11 cellular contexts compared by ENCODE assay signal in genomic region chr4:156946508-156947197, GRCh38. TPM values are rescaled to one million over a fixed set of nuclear protein-coding genes. Genes with fewer than 3 reads are reported as not detected.
A peak's percentile ranks its signal among the peaks of the same experiment; 100 is the strongest.
DNase-seq lines count a peak whose midpoint lies in the region; ATAC-seq and TF ChIP-seq lines count a peak whose summit lies in the region.
"Had no signal": no experiment of that assay in that cellular context is flagged by ENCODE, and none has a peak within 500 bp of the region (broad histone marks: within the 10 kb centered on the region; RNA-seq: fewer than 3 reads in every experiment).

No MANE protein-coding gene starts in this region.

- H3K9me3 Mint-ChIP-seq in stimulated activated memory B cell treated with anti-CD40 and anti-IgM and Interleukin-4, amounts not matched to agents 10 μg/mL and 1 μg/mL and 100 μg/mL, for 72 hours, result peaks cover 4% of the 10 kb centered on the region
- no peaks in the 10 kb centered on the region for H3K9me3 Mint-ChIP-seq in activated naive CD4-positive, alpha-beta T cell treated with anti-CD3 and anti-CD28 coated beads, Interleukin-2, amount 10 ng/mL, durations not matched to agents 7 days and 5 days
- H3K9me3 Mint-ChIP-seq: activated naive CD4-positive, alpha-beta T cell treated with anti-CD3 and anti-CD28 coated beads, Interleukin-2, amount 50 U/mL, for 24 hours had no signal

- H3K4me2 ChIP-seq in SK-N-SH, result peak overlapping the region; percentile 70

- no peaks in the 10 kb centered on the region for H3K27me3 Mint-ChIP-seq in stimulated activated memory B cell treated with anti-CD40 and anti-IgM and Interleukin-4, amounts not matched to agents 10 μg/mL and 1 μg/mL and 100 μg/mL, for 72 hours
- H3K27me3 Mint-ChIP-seq in activated naive CD4-positive, alpha-beta T cell treated with anti-CD3 and anti-CD28 coated beads, Interleukin-2, amount 10 ng/mL, durations not matched to agents 7 days and 5 days, result no peaks in the 10 kb centered on the region
- H3K27me3 Mint-ChIP-seq: activated naive CD4-positive, alpha-beta T cell treated with anti-CD3 and anti-CD28 coated beads, Interleukin-2, amount 50 U/mL, for 24 hours had no signal

- peak; percentile 58 for DNase-seq in H4 (ENCODE audit: low spot score)
- no peak for DNase-seq in SK-N-SH
- DNase-seq in Right ventricle myocardium superior, result no peak
- DNase-seq in Ammon's horn (ENCODE audit: low spot score), result no peak
- no peak for DNase-seq in globus pallidus (ENCODE audit: low spot score)
- DNase-seq in activated naive CD4-positive, alpha-beta T cell treated with anti-CD3 and anti-CD28 coated beads, Interleukin-2, amount 10 ng/mL, durations not matched to agents 7 days and 5 days, result no peak
- DNase-seq: NCI-H524, right lobe of liver had no signal

- no peaks in the 10 kb centered on the region for H3K36me3 Mint-ChIP-seq in stimulated activated memory B cell treated with anti-CD40 and anti-IgM and Interleukin-4, amounts not matched to agents 10 μg/mL and 1 μg/mL and 100 μg/mL, for 72 hours
- no peaks in the 10 kb centered on the region for H3K36me3 Mint-ChIP-seq in activated naive CD4-positive, alpha-beta T cell treated with anti-CD3 and anti-CD28 coated beads, Interleukin-2, amount 10 ng/mL, durations not matched to agents 7 days and 5 days
- H3K36me3 Mint-ChIP-seq: activated naive CD4-positive, alpha-beta T cell treated with anti-CD3 and anti-CD28 coated beads, Interleukin-2, amount 50 U/mL, for 24 hours had no signal

- intact Hi-C loops in Right ventricle myocardium superior (cut with DNase I), result no loop called here

- no peaks in the 10 kb centered on the region for H3K36me3 ChIP-seq in SK-N-SH (replicated peaks in 1 of 2; ENCODE audit: control insufficient read depth in 1 of 2, insufficient read depth in 2 of 2, low read length in 1 of 2)
- H3K36me3 ChIP-seq: right lobe of liver had no signal

- WGBS in SK-N-SH (ENCODE audit: low lambda C conversion rate), result 6% methylated on average over 5 of the region's 5 CpGs

- H3K4me3 Mint-ChIP-seq in stimulated activated memory B cell treated with anti-CD40 and anti-IgM and Interleukin-4, amounts not matched to agents 10 μg/mL and 1 μg/mL and 100 μg/mL, for 72 hours, result no peak overlapping the region
- no peak overlapping the region for H3K4me3 Mint-ChIP-seq in activated naive CD4-positive, alpha-beta T cell treated with anti-CD3 and anti-CD28 coated beads, Interleukin-2, amount 10 ng/mL, durations not matched to agents 7 days and 5 days
- H3K4me3 Mint-ChIP-seq: activated naive CD4-positive, alpha-beta T cell treated with anti-CD3 and anti-CD28 coated beads, Interleukin-2, amount 50 U/mL, for 24 hours had no signal

- ATAC-seq in Right ventricle myocardium superior (ENCODE audit: poor library complexity), result peak; percentile 75
- peak; percentile 20 for ATAC-seq in stimulated activated memory B cell treated with anti-CD40 and anti-IgM and Interleukin-4, amounts not matched to agents 10 μg/mL and 1 μg/mL and 100 μg/mL, for 72 hours
- ATAC-seq in HG03521 (IDR thresholded peaks at IDR 0.05; ENCODE audit: unreplicated experiment), result no peak

- no peaks in the 10 kb centered on the region for H3K27me3 ChIP-seq in SK-N-SH (ENCODE audit: insufficient read depth)
- H3K27me3 ChIP-seq: right lobe of liver had no signal

- peak overlapping the region; percentile 63 for H3K9ac ChIP-seq in SK-N-SH

- H2AFZ ChIP-seq in SK-N-SH (ENCODE audit: low read depth), result no peak overlapping the region

- no peaks in the 10 kb centered on the region for H3K4me1 Mint-ChIP-seq in stimulated activated memory B cell treated with anti-CD40 and anti-IgM and Interleukin-4, amounts not matched to agents 10 μg/mL and 1 μg/mL and 100 μg/mL, for 72 hours
- no peaks in the 10 kb centered on the region for H3K4me1 Mint-ChIP-seq in activated naive CD4-positive, alpha-beta T cell treated with anti-CD3 and anti-CD28 coated beads, Interleukin-2, amount 10 ng/mL, durations not matched to agents 7 days and 5 days
- H3K4me1 Mint-ChIP-seq: activated naive CD4-positive, alpha-beta T cell treated with anti-CD3 and anti-CD28 coated beads, Interleukin-2, amount 50 U/mL, for 24 hours had no signal

- no peaks in the 10 kb centered on the region for H4K20me1 ChIP-seq in SK-N-SH (ENCODE audit: insufficient read depth)

- H3K27ac ChIP-seq in SK-N-SH (ENCODE audit: low read depth in 2 of 2, low read length in 1 of 2), result peak overlapping the region; percentile 78 to 95; a peak in 3 of 4 replicates
- H3K27ac ChIP-seq: right lobe of liver had no signal

- TF ChIP-seq EP300 in SK-N-SH (IDR thresholded peaks at IDR 0.05; ENCODE audit: borderline replicate concordance in 1 of 2, low read depth in 1 of 2, low read length in 1 of 2), result peak in 1 of 2 experiments; percentile 96; a peak in 2 of 4 replicates

- H3F3A ChIP-seq in SK-N-SH (replicated peaks; ENCODE audit: insufficient read depth), result peaks cover 50% of the 10 kb centered on the region

- POLR2A ChIA-PET in SK-N-SH (lab: Yijun Ruan, JAX), result no interaction called here

- TF ChIP-seq RAD21 in SK-N-SH (IDR thresholded peaks at IDR 0.05; ENCODE audit: low read length), result no peak

- no peaks in the 10 kb centered on the region for H3K9me2 ChIP-seq in SK-N-SH

- CTCF ChIA-PET in SK-N-SH (lab: Yijun Ruan, JAX), result no interaction called here
- CTCF ChIA-PET in activated naive CD4-positive, alpha-beta T cell treated with anti-CD3 and anti-CD28 coated beads, Interleukin-2, amount 10 ng/mL, durations not matched to agents 7 days and 5 days (lab: Charles Lee), result no interaction called here

- peaks cover 88% of the 10 kb centered on the region for H3K79me2 ChIP-seq in SK-N-SH (ENCODE audit: insufficient read depth)

- H3K9me3 ChIP-seq in SK-N-SH, result no peaks in the 10 kb centered on the region
- H3K9me3 ChIP-seq: right lobe of liver had no signal

- H3K4me1 ChIP-seq in SK-N-SH (ENCODE audit: control insufficient read depth in 1 of 2, insufficient read depth in 2 of 2, low read depth in 1 of 2, low read length in 1 of 2), result peaks cover 0 to 76% of the 10 kb centered on the region in 2 experiments; a peak in 3 of 4 replicates

- H3K4me3 ChIP-seq in SK-N-SH (ENCODE audit: low read depth in 2 of 2, low read length in 1 of 2), result 0 out of 4 replicates have a peak overlapping the region, but pooled peaks of 1 of the 2 experiments have one; percentile 28
- H3K4me3 ChIP-seq: right lobe of liver had no signal

- no peak overlapping the region for H3K27ac Mint-ChIP-seq in stimulated activated memory B cell treated with anti-CD40 and anti-IgM and Interleukin-4, amounts not matched to agents 10 μg/mL and 1 μg/mL and 100 μg/mL, for 72 hours
- H3K27ac Mint-ChIP-seq in activated naive CD4-positive, alpha-beta T cell treated with anti-CD3 and anti-CD28 coated beads, Interleukin-2, amount 10 ng/mL, durations not matched to agents 7 days and 5 days, result no peak overlapping the region
- H3K27ac Mint-ChIP-seq: activated naive CD4-positive, alpha-beta T cell treated with anti-CD3 and anti-CD28 coated beads, Interleukin-2, amount 50 U/mL, for 24 hours had no signal

- TF ChIP-seq CTCF in SK-N-SH (IDR thresholded peaks at IDR 0.05), result no peak

TF ChIP-seq in SK-N-SH, 30 proteins besides CTCF, POLR2A, EP300 and RAD21 (continues in another document):
- TF ChIP-seq JUND (IDR thresholded peaks at IDR 0.05) (peak; percentile 97), EZH2phosphoT487 (IDR thresholded peaks at IDR 0.05; ENCODE audit: borderline replicate concordance, low read depth) (no peak), TCF12 (IDR thresholded peaks at IDR 0.05) (peak; percentile 96), TEAD4 (IDR thresholded peaks at IDR 0.05; ENCODE audit: borderline replicate concordance, insufficient read depth) (peak; percentile 80; the same call in 1 of the 2 replicates), GATA2 (CRISPR knock-in tag; IDR thresholded peaks at IDR 0.05) (no peak), RFX5 (IDR thresholded peaks at IDR 0.05; ENCODE audit: low read length) (no peak), POLR2AphosphoS5 (IDR thresholded peaks at IDR 0.05; ENCODE audit: low read depth, low read length) (peak; percentile 75; the same call in 1 of the 2 replicates), FOXM1 (IDR thresholded peaks at IDR 0.05; ENCODE audit: low read depth) (peak; percentile 79; the same call in 1 of the 2 replicates), USF2 (IDR thresholded peaks at IDR 0.05; ENCODE audit: borderline replicate concordance, low read depth, low read length) (no peak)
- TF ChIP-seq, protein P1, sequence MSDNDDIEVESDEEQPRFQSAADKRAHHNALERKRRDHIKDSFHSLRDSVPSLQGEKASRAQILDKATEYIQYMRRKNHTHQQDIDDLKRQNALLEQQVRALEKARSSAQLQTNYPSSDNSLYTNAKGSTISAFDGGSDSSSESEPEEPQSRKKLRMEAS (IDR thresholded peaks at IDR 0.05; ENCODE audit: low read depth), result peak; percentile 55; the same call in 1 of the 2 replicates

RNA-seq across cellular contexts. Expression of gene PDGFC, which starts 24.9 kb away (rescaled TPM):
- 21.7 and 22.5 TPM in 2 replicates for total RNA-seq in H4 (2014; rRNA removed; shearing (Covaris generic))
- polyA plus RNA-seq in SK-N-SH (2012; rRNA removed), result 29.8 and 36.2 TPM in 2 replicates
- 37.7 and 40.7 TPM in 2 replicates for polyA plus RNA-seq in SK-N-SH (2012; cell fraction: cytosol; rRNA removed)
- 27.3 and 49.5 TPM in 2 replicates for polyA plus RNA-seq in SK-N-SH (2012; cell fraction: nucleus; rRNA removed)
- total RNA-seq in Right ventricle myocardium superior, result 14.9 TPM
